ENCODE assay signal across 23 cellular contexts in genomic region chr4:140813804-140814203, GRCh38. TPM values are rescaled to one million over a fixed set of nuclear protein-coding genes. Genes with fewer than 3 reads are reported as not detected.
"Had no signal": no experiment of that assay in that cellular context is flagged by ENCODE, and none has a peak within 500 bp of the region (broad histone marks: within the 10 kb centered on the region; RNA-seq: fewer than 3 reads in every experiment).

No MANE protein-coding gene starts in this region.

- DNase-seq: activated CD4-positive, alpha-beta memory T cell treated with anti-CD3 and anti-CD28 coated beads for 36 hours; activated CD4-positive, alpha-beta T cell treated with anti-CD3 and anti-CD28 coated beads, Interleukin-2, amount 10 ng/mL, durations not matched to agents 24 days and 14 days; activated CD4-positive, CD25-positive, alpha-beta regulatory T cell treated with anti-CD3 and anti-CD28 coated beads, Interleukin-2, amount 50 U/mL, for 72 hours; activated CD8-positive, alpha-beta memory T cell treated with anti-CD3 and anti-CD28 coated beads for 24 hours; activated gamma-delta T cell; activated naive CD4-positive, alpha-beta T cell treated with anti-CD3 and anti-CD28 coated beads, Interleukin-2, amount 10 ng/mL, durations not matched to agents 7 days and 5 days; activated naive CD8-positive, alpha-beta T cell treated with anti-CD3 and anti-CD28 coated beads, Interleukin-2, amount 10 ng/mL, durations not matched to agents 7 days and 5 days; activated T-cell treated with anti-CD3 and anti-CD28 coated beads, Interleukin-2, amount 50 U/mL, for 4 hours; adrenal gland; anterior cingulate cortex; caudate nucleus; NCI-H1092 treated with DMSO at 0.1 percent for 48 hours; NCI-H1417 treated with DMSO at 0.1 percent for 48 hours; NCI-H1694 treated with DMSO at 0.1 percent for 48 hours; NCI-H2029 treated with DMSO at 0.1 percent for 48 hours; NCI-H345; NCI-H510A; NCI-H526 treated with DMSO at 0.1 percent for 48 hours; SIG-M5 had no signal

- H3K27ac Mint-ChIP-seq: activated CD4-positive, alpha-beta memory T cell treated with anti-CD3 and anti-CD28 coated beads for 36 hours; activated CD4-positive, alpha-beta T cell treated with anti-CD3 and anti-CD28 coated beads, Interleukin-2, amount 10 ng/mL, durations not matched to agents 24 days and 14 days; activated naive CD4-positive, alpha-beta T cell treated with anti-CD3 and anti-CD28 coated beads, Interleukin-2, amount 10 ng/mL, durations not matched to agents 7 days and 5 days; activated naive CD8-positive, alpha-beta T cell treated with anti-CD3 and anti-CD28 coated beads, Interleukin-2, amount 10 ng/mL, durations not matched to agents 7 days and 5 days; T-helper 1 cell treated with Interleukin-12 subunit alpha and Interleukin-12 subunit beta and Interleukin-4 antibody, amounts not matched to agents 30 μg/mL and 1 μg/mL, for 36 hours; WTC11 had no signal

- H3K4me1 ChIP-seq: adrenal gland, breast epithelium had no signal

- H3K36me3 ChIP-seq: adrenal gland, breast epithelium had no signal

- H3K9me3 ChIP-seq: adrenal gland, breast epithelium had no signal

- H3K4me1 Mint-ChIP-seq: activated CD4-positive, alpha-beta T cell treated with anti-CD3 and anti-CD28 coated beads, Interleukin-2, amount 10 ng/mL, durations not matched to agents 24 days and 14 days; activated naive CD4-positive, alpha-beta T cell treated with anti-CD3 and anti-CD28 coated beads, Interleukin-2, amount 10 ng/mL, durations not matched to agents 7 days and 5 days; activated naive CD8-positive, alpha-beta T cell treated with anti-CD3 and anti-CD28 coated beads, Interleukin-2, amount 10 ng/mL, durations not matched to agents 7 days and 5 days had no signal

- H3K27ac ChIP-seq: adrenal gland, breast epithelium, KMS-11 had no signal

- H3K36me3 Mint-ChIP-seq: activated CD4-positive, alpha-beta memory T cell treated with anti-CD3 and anti-CD28 coated beads for 36 hours; activated naive CD4-positive, alpha-beta T cell treated with anti-CD3 and anti-CD28 coated beads, Interleukin-2, amount 10 ng/mL, durations not matched to agents 7 days and 5 days; activated naive CD8-positive, alpha-beta T cell treated with anti-CD3 and anti-CD28 coated beads, Interleukin-2, amount 10 ng/mL, durations not matched to agents 7 days and 5 days; WTC11 had no signal

- H3K4me2 ChIP-seq: KMS-11 had no signal

- H3K9me3 Mint-ChIP-seq: activated CD4-positive, alpha-beta memory T cell treated with anti-CD3 and anti-CD28 coated beads for 36 hours; activated CD4-positive, alpha-beta T cell treated with anti-CD3 and anti-CD28 coated beads, Interleukin-2, amount 10 ng/mL, durations not matched to agents 24 days and 14 days; activated naive CD4-positive, alpha-beta T cell treated with anti-CD3 and anti-CD28 coated beads, Interleukin-2, amount 10 ng/mL, durations not matched to agents 7 days and 5 days; activated naive CD8-positive, alpha-beta T cell treated with anti-CD3 and anti-CD28 coated beads, Interleukin-2, amount 10 ng/mL, durations not matched to agents 7 days and 5 days; activated T-cell treated with anti-CD3 and anti-CD28 coated beads, Interleukin-2, amount 50 U/mL, for 4 hours; T-helper 1 cell treated with Interleukin-12 subunit alpha and Interleukin-12 subunit beta and Interleukin-4 antibody, amounts not matched to agents 30 μg/mL and 1 μg/mL, for 36 hours; WTC11 had no signal

- ATAC-seq: activated T-cell treated with anti-CD3 and anti-CD28 coated beads, Interleukin-2, amount 50 U/mL, for 4 hours; WTC11 had no signal

- H3K9ac ChIP-seq: KMS-11 had no signal

- H3K4me3 ChIP-seq: adrenal gland, breast epithelium had no signal

- H3K27me3 ChIP-seq: adrenal gland, breast epithelium had no signal

- H3K4me3 Mint-ChIP-seq: activated CD4-positive, alpha-beta memory T cell treated with anti-CD3 and anti-CD28 coated beads for 36 hours; activated CD4-positive, alpha-beta T cell treated with anti-CD3 and anti-CD28 coated beads, Interleukin-2, amount 10 ng/mL, durations not matched to agents 24 days and 14 days; activated naive CD4-positive, alpha-beta T cell treated with anti-CD3 and anti-CD28 coated beads, Interleukin-2, amount 10 ng/mL, durations not matched to agents 7 days and 5 days; activated naive CD8-positive, alpha-beta T cell treated with anti-CD3 and anti-CD28 coated beads, Interleukin-2, amount 10 ng/mL, durations not matched to agents 7 days and 5 days; activated T-cell treated with anti-CD3 and anti-CD28 coated beads, Interleukin-2, amount 50 U/mL, for 4 hours; T-helper 1 cell treated with Interleukin-12 subunit alpha and Interleukin-12 subunit beta and Interleukin-4 antibody, amounts not matched to agents 30 μg/mL and 1 μg/mL, for 36 hours; WTC11 had no signal

RNA-seq across cellular contexts. Expression of gene TBC1D9, which starts 57.6 kb away (rescaled TPM):
- total RNA-seq: activated CD4-positive, alpha-beta T cell treated with anti-CD3 and anti-CD28 coated beads, Interleukin-2, amount 10 ng/mL, durations not matched to agents 24 days and 14 days had no signal
